8 cellular contexts compared by ENCODE assay signal in genomic region chr4:153750197-153750817, GRCh38. TPM values are rescaled to one million over a fixed set of nuclear protein-coding genes. Genes with fewer than 3 reads are reported as not detected.
A peak's percentile ranks its signal among the peaks of the same experiment; 100 is the strongest.
DNase-seq lines count a peak whose midpoint lies in the region; ATAC-seq and TF ChIP-seq lines count a peak whose summit lies in the region.

No MANE protein-coding gene starts in this region.

- no peak overlapping the region for H3K27ac Mint-ChIP-seq in activated naive CD4-positive, alpha-beta T cell treated with anti-CD3 and anti-CD28 coated beads, Interleukin-2, amount 50 U/mL, for 72 hours

- no peaks in the 10 kb centered on the region for H3K9me2 ChIP-seq in DOHH2 (replicated peaks; ENCODE audit: control insufficient read depth, low read length)

- no peaks in the 10 kb centered on the region for H4K20me1 ChIP-seq in DOHH2 (ENCODE audit: control insufficient read depth, insufficient read depth, low read depth, low read length)

- H3K4me2 ChIP-seq in DOHH2 (ENCODE audit: low read length), result no peak overlapping the region

- H3K9me3 ChIP-seq in DOHH2 (ENCODE audit: control insufficient read depth, insufficient read depth, low read length) (no peaks in the 10 kb centered on the region), heart right ventricle (peaks cover 0 to 9% (median 0%) of the 10 kb centered on the region in 11 donors)

- H3K9me3 Mint-ChIP-seq in activated naive CD4-positive, alpha-beta T cell treated with anti-CD3 and anti-CD28 coated beads, Interleukin-2, amount 50 U/mL, for 72 hours, result peaks cover 0 to 5% of the 10 kb centered on the region in 2 donors

- no peaks in the 10 kb centered on the region for H3K36me3 Mint-ChIP-seq in activated naive CD4-positive, alpha-beta T cell treated with anti-CD3 and anti-CD28 coated beads, Interleukin-2, amount 50 U/mL, for 72 hours

- intact Hi-C loops in heart right ventricle (cut with DNase I), result loop anchor here in 8 of 10 donors (1.0 to 10.0 kb wide), 6 partner anchors 115 to 408 kb away; partner anchors contain the start of gene MND1 (in 3 of the 8)

- TF ChIP-seq CTCF in DOHH2 (IDR thresholded peaks at IDR 0.05; ENCODE audit: low read depth, low read length, poor library complexity, severe bottlenecking) (peak; percentile 92), heart right ventricle (IDR thresholded peaks at IDR 0.05) (peak; percentile 33 to 78 (median 65)), retinal pigment epithelial cell (conservative IDR thresholded peaks at IDR 0.05; ENCODE audit: low read depth, low read length) (peak; percentile 84)

- no peaks in the 10 kb centered on the region for H3F3A ChIP-seq in DOHH2 (ENCODE audit: control insufficient read depth, insufficient read depth)

- no peaks in the 10 kb centered on the region for H3K79me2 ChIP-seq in DOHH2 (ENCODE audit: control insufficient read depth, low read length)

- DNase-seq in LoVo (ENCODE audit: low spot score) (peak; percentile 48), SKM-1 (lab: John Stamatoyannopoulos, UW; ENCODE audit: unreplicated experiment) (peak; percentile 49), heart right ventricle (peak in 1 of 2 donors; percentile 59), retinal pigment epithelial cell (ENCODE audit: low read depth) (peak; percentile 39)
- DNase-seq in activated naive CD4-positive, alpha-beta T cell treated with anti-CD3 and anti-CD28 coated beads, Interleukin-2, amount 50 U/mL, for 72 hours (ENCODE audit: low spot score in 2 of 2), result peak in 1 of 2 donors; percentile 82

- peaks cover 8% of the 10 kb centered on the region; the same call in 1 of the 2 replicates for H3K27me3 ChIP-seq in DOHH2 (ENCODE audit: control insufficient read depth, low read length)
- peaks cover 0 to 4% (median 0%) of the 10 kb centered on the region in 7 donors for H3K27me3 ChIP-seq in heart right ventricle

- 38 to 41% methylated on average over 5 of the region's 5 CpGs for WGBS in heart right ventricle, 2 donors

- H3K36me3 ChIP-seq in DOHH2 (ENCODE audit: control insufficient read depth, low read length) (no peaks in the 10 kb centered on the region), heart right ventricle (no peaks in the 10 kb centered on the region)

- ATAC-seq in GM21737 (IDR thresholded peaks at IDR 0.05; ENCODE audit: unreplicated experiment) (peak; percentile 76), heart right ventricle (peak in 7 of 8 donors; percentile 52 to 81 (median 72)), HG03025 (IDR thresholded peaks at IDR 0.05; ENCODE audit: low FRiP score, unreplicated experiment) (no peak)
- ATAC-seq in activated naive CD4-positive, alpha-beta T cell treated with anti-CD3 and anti-CD28 coated beads, Interleukin-2, amount 50 U/mL, for 72 hours, result peak; percentile 86 to 92

- no peak overlapping the region for H3K4me3 ChIP-seq in DOHH2 (ENCODE audit: low read length)
- no peak overlapping the region for H3K4me3 ChIP-seq in heart right ventricle
- no peak overlapping the region for H3K4me3 ChIP-seq in retinal pigment epithelial cell (ENCODE audit: low read length)

- H3K27ac ChIP-seq in DOHH2 (ENCODE audit: low read depth, low read length), result no peak overlapping the region
- H3K27ac ChIP-seq in heart right ventricle, result no peak overlapping the region

- H3K4me1 ChIP-seq in DOHH2 (ENCODE audit: control insufficient read depth, low read length) (no peaks in the 10 kb centered on the region), heart right ventricle (peaks cover 0 to 31% (median 0%) of the 10 kb centered on the region in 9 donors)

RNA-seq across cellular contexts. Expression of gene RNF175, which starts 9.5 kb away (rescaled TPM):
- total RNA-seq in activated naive CD4-positive, alpha-beta T cell treated with anti-CD3 and anti-CD28 coated beads, Interleukin-2, amount 50 U/mL, for 72 hours, result 1 to 10 TPM in 1 of 2 donors, under 1 TPM in 1; 0.91 to 1.1 TPM
- 1 to 10 TPM in 1 of 10 donors, under 1 TPM in 8, not detected in 1; 0.23 to 1.3 (median 0.55) TPM for total RNA-seq in heart right ventricle
- polyA plus RNA-seq in heart right ventricle, result under 1 TPM in 1 of 2 donors, not detected in 1; 0.13 TPM

RNA-seq across cellular contexts. Expression of gene SFRP2, which starts 38.6 kb away (rescaled TPM):
- not detected for total RNA-seq in activated naive CD4-positive, alpha-beta T cell treated with anti-CD3 and anti-CD28 coated beads, Interleukin-2, amount 50 U/mL, for 72 hours
- 1 to 10 TPM in 1 of 10 donors, under 1 TPM in 4, not detected in 5; 0.58 to 5.2 (median 0.77) TPM for total RNA-seq in heart right ventricle
- 1 to 10 TPM in 1 of 2 donors, under 1 TPM in 1; 0.30 to 1.2 TPM for polyA plus RNA-seq in heart right ventricle
